ENCODE assay signal across 2 cellular contexts in genomic region chr21:44761011-44761729, GRCh38.
TF ChIP-seq lines count a peak whose summit lies in the region.

No MANE protein-coding gene starts in this region.

TF ChIP-seq in Ishikawa, 13 proteins besides CTCF, POLR2A, EP300 and RAD21:
- TF ChIP-seq TAF1 (IDR thresholded peaks at IDR 0.05; ENCODE audit: low read depth) (no peak), NFIC (IDR thresholded peaks at IDR 0.05) (no peak), MAX (IDR thresholded peaks at IDR 0.05) (no peak), TCF12 (IDR thresholded peaks at IDR 0.05; ENCODE audit: low read depth) (no peak), CEBPB (IDR thresholded peaks at IDR 0.05) (no peak), FOXM1 (IDR thresholded peaks at IDR 0.05; ENCODE audit: borderline replicate concordance, low read depth) (no peak), REST (IDR thresholded peaks at IDR 0.05; ENCODE audit: low read depth) (no peak), YY1 (IDR thresholded peaks at IDR 0.05; ENCODE audit: low read depth) (no peak), ZBTB7A (IDR thresholded peaks at IDR 0.05; ENCODE audit: low read depth) (no peak), USF1 (IDR thresholded peaks at IDR 0.05) (no peak), TEAD4 (IDR thresholded peaks at IDR 0.05) (no peak), EGR1 (IDR thresholded peaks at IDR 0.05) (no peak), CREB1 (IDR thresholded peaks at IDR 0.05; ENCODE audit: low read depth) (no peak)
TF ChIP-seq in Ishikawa: peak in this region for 0.

TF ChIP-seq in GM12878, 131 proteins besides CTCF, POLR2A, EP300 and RAD21:
- no peak for TF ChIP-seq PRDM15 (CRISPR knock-in tag; IDR thresholded peaks at IDR 0.05)
- no peak for TF ChIP-seq EGR1 (IDR thresholded peaks at IDR 0.05; ENCODE audit: borderline replicate concordance in 1 of 2, low read depth in 2 of 2, low read length in 2 of 2)
- TF ChIP-seq ZBED1 (IDR thresholded peaks at IDR 0.05; ENCODE audit: borderline replicate concordance): no peak
- no peak for TF ChIP-seq CHD1 (IDR thresholded peaks at IDR 0.05; ENCODE audit: low read depth, low read length)
- no peak for TF ChIP-seq STAT1 (conservative IDR thresholded peaks at IDR 0.05)
- no peak for TF ChIP-seq MEF2A (IDR thresholded peaks at IDR 0.05; ENCODE audit: insufficient read depth, low read depth, low read length)
- TF ChIP-seq ELK1 (IDR thresholded peaks at IDR 0.05; ENCODE audit: low read depth, low read length): no peak
- TF ChIP-seq MYC (IDR thresholded peaks at IDR 0.05; ENCODE audit: insufficient read depth, insufficient read length, insufficient replicate concordance, low read length, severe bottlenecking): no peak
- TF ChIP-seq HCFC1 (IDR thresholded peaks at IDR 0.05; ENCODE audit: low read length): no peak
- TF ChIP-seq ZSCAN29 (IDR thresholded peaks at IDR 0.05): no peak
- no peak for TF ChIP-seq RB1 (IDR thresholded peaks at IDR 0.05; ENCODE audit: borderline replicate concordance)
- TF ChIP-seq CBX5 (IDR thresholded peaks at IDR 0.05; ENCODE audit: low read depth): no peak
